ENCODE assay signal across 20 cellular contexts in genomic region chr1:186214816-186215215, GRCh38.
"Had no signal": no experiment of that assay in that cellular context is flagged by ENCODE, and none has a peak within 500 bp of the region (broad histone marks: within the 10 kb centered on the region; RNA-seq: fewer than 3 reads in every experiment).

No MANE protein-coding gene starts in this region.

- H3K36me3 ChIP-seq: colonic mucosa, heart right ventricle, neutrophil, right atrium auricular region, sigmoid colon, stomach, thoracic aorta, transverse colon had no signal

- H3K9me3 ChIP-seq: colonic mucosa, heart right ventricle, neutrophil, right atrium auricular region, sigmoid colon, stomach, thoracic aorta, transverse colon had no signal

- H3K4me1 ChIP-seq: colonic mucosa, right atrium auricular region, sigmoid colon, stomach, transverse colon had no signal

- H3K9me3 Mint-ChIP-seq: endodermal cell had no signal

- H3K27me3 ChIP-seq: colonic mucosa, heart right ventricle, neutrophil, right atrium auricular region, sigmoid colon, stomach, transverse colon had no signal

- H3K4me3 ChIP-seq: colonic mucosa, heart right ventricle, lung, right atrium auricular region, sigmoid colon, stomach, thoracic aorta, transverse colon had no signal

- H3K4me1 Mint-ChIP-seq: naive thymus-derived CD8-positive, alpha-beta T cell had no signal

- H3K27ac Mint-ChIP-seq: endodermal cell had no signal

- DNase-seq: colonic mucosa; effector CD4-positive, alpha-beta T cell; endodermal cell; heart right ventricle; hypothalamus; left colon; left ventricle myocardium superior; naive thymus-derived CD8-positive, alpha-beta T cell; posterior cingulate gyrus; sigmoid colon; small intestine; stimulated activated CD4-positive, alpha-beta T cell treated with anti-CD3 and anti-CD28 coated beads, Interleukin-12 subunit alpha, Interleukin-12 subunit beta, amount 100 ng/mL, for 4 hours; stimulated activated naive CD4-positive, alpha-beta T cell; stomach; substantia nigra; transverse colon had no signal

- H3K4me3 Mint-ChIP-seq: endodermal cell; naive thymus-derived CD8-positive, alpha-beta T cell had no signal

- H3K27ac ChIP-seq: colonic mucosa, heart right ventricle, neutrophil, right atrium auricular region, sigmoid colon, stomach, thoracic aorta, transverse colon had no signal

- H3K36me3 Mint-ChIP-seq: naive thymus-derived CD8-positive, alpha-beta T cell had no signal
